In the genomic region with DNA sequence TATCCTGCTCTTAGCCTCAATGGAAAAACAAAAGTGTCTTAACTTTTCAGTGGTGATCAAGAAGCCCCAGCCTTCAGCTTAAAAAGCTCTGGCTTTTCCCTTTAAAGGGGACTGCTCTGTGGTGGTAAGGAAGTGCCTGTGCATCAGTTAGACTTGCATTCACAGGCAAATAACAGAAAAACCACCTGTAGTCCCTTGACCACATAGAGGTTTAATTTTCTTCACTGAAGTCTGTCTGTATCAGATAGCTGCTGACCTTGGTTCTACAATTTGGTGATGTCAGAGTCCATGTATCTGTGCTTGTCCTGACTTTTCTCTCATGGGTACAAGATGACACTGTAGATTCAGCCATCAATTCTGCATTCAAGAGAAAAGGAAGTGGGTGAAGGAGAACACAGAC, we compare ENCODE assay signal across 1 cellular context.
TF ChIP-seq lines count a peak whose summit lies in the region.

No MANE protein-coding gene starts in this region.

TF ChIP-seq in H1, 55 proteins besides CTCF, POLR2A, EP300 and RAD21 (continued from another document):
- TF ChIP-seq RBBP5 (IDR thresholded peaks at IDR 0.05; ENCODE audit: borderline replicate concordance, low read depth, low read length) (no peak), PHF8 (conservative IDR thresholded peaks at IDR 0.05; ENCODE audit: low read depth, low read length) (no peak), ATF2 (IDR thresholded peaks at IDR 0.05; ENCODE audit: low read length) (no peak)
